ENCODE assay signal across 1 cellular context in genomic region chr16:57373117-57373947, GRCh38.
TF ChIP-seq lines count a peak whose summit lies in the region.

No MANE protein-coding gene starts in this region.

TF ChIP-seq in SK-N-SH, 30 proteins besides CTCF, POLR2A, EP300 and RAD21 (continued from another document):
- TF ChIP-seq, protein P1, sequence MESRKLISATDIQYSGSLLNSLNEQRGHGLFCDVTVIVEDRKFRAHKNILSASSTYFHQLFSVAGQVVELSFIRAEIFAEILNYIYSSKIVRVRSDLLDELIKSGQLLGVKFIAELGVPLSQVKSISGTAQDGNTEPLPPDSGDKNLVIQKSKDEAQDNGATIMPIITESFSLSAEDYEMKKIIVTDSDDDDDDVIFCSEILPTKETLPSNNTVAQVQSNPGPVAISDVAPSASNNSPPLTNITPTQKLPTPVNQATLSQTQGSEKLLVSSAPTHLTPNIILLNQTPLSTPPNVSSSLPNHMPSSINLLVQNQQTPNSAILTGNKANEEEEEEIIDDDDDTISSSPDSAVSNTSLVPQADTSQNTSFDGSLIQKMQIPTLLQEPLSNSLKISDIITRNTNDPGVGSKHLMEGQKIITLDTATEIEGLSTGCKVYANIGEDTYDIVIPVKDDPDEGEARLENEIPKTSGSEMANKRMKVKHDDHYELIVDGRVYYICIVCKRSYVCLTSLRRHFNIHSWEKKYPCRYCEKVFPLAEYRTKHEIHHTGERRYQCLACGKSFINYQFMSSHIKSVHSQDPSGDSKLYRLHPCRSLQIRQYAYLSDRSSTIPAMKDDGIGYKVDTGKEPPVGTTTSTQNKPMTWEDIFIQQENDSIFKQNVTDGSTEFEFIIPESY (IDR thresholded peaks at IDR 0.05; ENCODE audit: borderline replicate concordance, low read depth), result no peak
- no peak for TF ChIP-seq MEF2A (IDR thresholded peaks at IDR 0.05; ENCODE audit: borderline replicate concordance, low read depth)
- TF ChIP-seq NFIC (IDR thresholded peaks at IDR 0.05; ENCODE audit: borderline replicate concordance), result no peak
- no peak for TF ChIP-seq SMC3 (IDR thresholded peaks at IDR 0.05; ENCODE audit: low read depth, low read length)
- TF ChIP-seq, protein P2, sequence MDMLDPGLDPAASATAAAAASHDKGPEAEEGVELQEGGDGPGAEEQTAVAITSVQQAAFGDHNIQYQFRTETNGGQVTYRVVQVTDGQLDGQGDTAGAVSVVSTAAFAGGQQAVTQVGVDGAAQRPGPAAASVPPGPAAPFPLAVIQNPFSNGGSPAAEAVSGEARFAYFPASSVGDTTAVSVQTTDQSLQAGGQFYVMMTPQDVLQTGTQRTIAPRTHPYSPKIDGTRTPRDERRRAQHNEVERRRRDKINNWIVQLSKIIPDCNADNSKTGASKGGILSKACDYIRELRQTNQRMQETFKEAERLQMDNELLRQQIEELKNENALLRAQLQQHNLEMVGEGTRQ (IDR thresholded peaks at IDR 0.05; ENCODE audit: borderline replicate concordance, low read depth, low read length), result no peak
- no peak for TF ChIP-seq SIN3A (IDR thresholded peaks at IDR 0.05; ENCODE audit: borderline replicate concordance, low read depth, low read length)
- no peak for TF ChIP-seq RXRA (IDR thresholded peaks at IDR 0.05; ENCODE audit: borderline replicate concordance, low read depth)
- no peak for TF ChIP-seq YY1 (IDR thresholded peaks at IDR 0.05; ENCODE audit: low read depth)
TF ChIP-seq in SK-N-SH: peak in this region for 0.
